Comparison of ENCODE assay signal across 10 cellular contexts in genomic region chr3:40741729-40742128, GRCh38.
DNase-seq lines count a peak whose midpoint lies in the region; ATAC-seq and TF ChIP-seq lines count a peak whose summit lies in the region.
"Had no signal": no experiment of that assay in that cellular context is flagged by ENCODE, and none has a peak within 500 bp of the region (broad histone marks: within the 10 kb centered on the region; RNA-seq: fewer than 3 reads in every experiment).

No MANE protein-coding gene starts in this region.

- no peak for TF ChIP-seq POLR2A in gastroesophageal sphincter (IDR thresholded peaks at IDR 0.05)

- H3K9me3 Mint-ChIP-seq in activated CD8-positive, alpha-beta T cell treated with anti-CD3 and anti-CD28 coated beads, Interleukin-2, amount 10 ng/mL, durations not matched to agents 7 days and 5 days (ENCODE audit: insufficient read depth) = no peaks in the 10 kb centered on the region

- DNase-seq in HT1080 (ENCODE audit: low read depth) = peak; percentile 50
- peak; percentile 0 for DNase-seq in NCI-H2227 treated with DMSO at 0.1 percent for 48 hours (lab: John Stamatoyannopoulos, UW)
- DNase-seq in psoas muscle = peak; percentile 25 to 50
- no peak for DNase-seq in activated gamma-delta T cell treated with Interleukin-2 at 50 U/mL for 16 hours
- no peak for DNase-seq in activated CD8-positive, alpha-beta T cell treated with anti-CD3 and anti-CD28 coated beads, Interleukin-2, amount 10 ng/mL, durations not matched to agents 7 days and 5 days
- DNase-seq: cortex of kidney had no signal

- CTCF ChIA-PET in activated CD8-positive, alpha-beta T cell treated with anti-CD3 and anti-CD28 coated beads, Interleukin-2, amount 10 ng/mL, durations not matched to agents 7 days and 5 days (lab: Charles Lee) = no interaction called here

- H3K4me1 Mint-ChIP-seq in activated CD8-positive, alpha-beta T cell treated with anti-CD3 and anti-CD28 coated beads, Interleukin-2, amount 10 ng/mL, durations not matched to agents 7 days and 5 days (ENCODE audit: low read depth) = no peaks in the 10 kb centered on the region

- intact Hi-C loops in psoas muscle (cut with DNase I) = no loop called here

- H3K27me3 Mint-ChIP-seq in activated CD8-positive, alpha-beta T cell treated with anti-CD3 and anti-CD28 coated beads, Interleukin-2, amount 10 ng/mL, durations not matched to agents 7 days and 5 days (ENCODE audit: low read depth) = peaks cover 3% of the 10 kb centered on the region

- 14% methylated on average over 1 of the region's 1 CpG; no CpG with 5 or more reads in 1 of the 2 donors for WGBS in gastroesophageal sphincter (ENCODE audit: low coverage in 1 of 2), 2 donors
- WGBS in psoas muscle, 3 donors = 5 to 36% (median 18%) methylated on average over 1 of the region's 1 CpG

- H3K9me3 ChIP-seq in gastroesophageal sphincter = no peaks in the 10 kb centered on the region
- no peaks in the 10 kb centered on the region for H3K9me3 ChIP-seq in psoas muscle

- no peak overlapping the region for H3K4me3 Mint-ChIP-seq in activated CD8-positive, alpha-beta T cell treated with anti-CD3 and anti-CD28 coated beads, Interleukin-2, amount 10 ng/mL, durations not matched to agents 7 days and 5 days

- H3K36me3 ChIP-seq in gastroesophageal sphincter (no peaks in the 10 kb centered on the region), psoas muscle (ENCODE audit: insufficient read depth in 1 of 2, low read depth in 1 of 2) (no peaks in the 10 kb centered on the region)

- no peak overlapping the region for H3K4me3 ChIP-seq in gastroesophageal sphincter
- no peak overlapping the region for H3K4me3 ChIP-seq in psoas muscle

- no peak overlapping the region for H3K27ac Mint-ChIP-seq in activated CD8-positive, alpha-beta T cell treated with anti-CD3 and anti-CD28 coated beads, Interleukin-2, amount 10 ng/mL, durations not matched to agents 7 days and 5 days

- H3K4me1 ChIP-seq in gastroesophageal sphincter (no peaks in the 10 kb centered on the region), psoas muscle (no peaks in the 10 kb centered on the region)

- peak; percentile 85 for ATAC-seq in gastroesophageal sphincter
- peak; percentile 47 to 80 (median 64) for ATAC-seq in psoas muscle
- ATAC-seq in HG02852 (IDR thresholded peaks at IDR 0.05; ENCODE audit: unreplicated experiment) = no peak
- no peak for ATAC-seq in HG02763 (IDR thresholded peaks at IDR 0.05; ENCODE audit: unreplicated experiment)
- no peak for ATAC-seq in activated CD8-positive, alpha-beta T cell treated with anti-CD3 and anti-CD28 coated beads, Interleukin-2, amount 10 ng/mL, durations not matched to agents 7 days and 5 days
- ATAC-seq: SK-N-SH treated with all-trans-retinoic acid at 6 μM for 48 hours had no signal

- H3K27ac ChIP-seq in gastroesophageal sphincter = no peak overlapping the region
- H3K27ac ChIP-seq in psoas muscle = no peak overlapping the region

- H3K27me3 ChIP-seq in gastroesophageal sphincter = no peaks in the 10 kb centered on the region
- H3K27me3 ChIP-seq in psoas muscle (ENCODE audit: insufficient read depth in 3 of 3, low read length in 2 of 3) = no peaks in the 10 kb centered on the region

- no peak for TF ChIP-seq CTCF in gastroesophageal sphincter (IDR thresholded peaks at IDR 0.05)
- no peak for TF ChIP-seq CTCF in psoas muscle (IDR thresholded peaks at IDR 0.05)

- H3K36me3 Mint-ChIP-seq in activated CD8-positive, alpha-beta T cell treated with anti-CD3 and anti-CD28 coated beads, Interleukin-2, amount 10 ng/mL, durations not matched to agents 7 days and 5 days (ENCODE audit: low read depth) = no peaks in the 10 kb centered on the region

- POLR2A ChIA-PET in activated CD8-positive, alpha-beta T cell treated with anti-CD3 and anti-CD28 coated beads, Interleukin-2, amount 10 ng/mL, durations not matched to agents 7 days and 5 days (lab: Charles Lee) = no interaction called here

- TF ChIP-seq EP300 in gastroesophageal sphincter (IDR thresholded peaks at IDR 0.05) = no peak

Comparison
In these comparisons a context has a peak if more than half of its experiments do, and no peak if none do; other contexts are left out.
1. DNase-seq: peak in HT1080 (single experiment), NCI-H2227 treated with DMSO at 0.1 percent for 48 hours (single experiment) and psoas muscle (2 of 2); none in activated gamma-delta T cell treated with Interleukin-2 at 50 U/mL for 16 hours (single experiment) and activated CD8-positive, alpha-beta T cell treated with anti-CD3 and anti-CD28 coated beads, Interleukin-2, amount 10 ng/mL, durations not matched to agents 7 days and 5 days (single experiment).
2. ATAC-seq: peak in gastroesophageal sphincter (single experiment) and psoas muscle (4 of 4); none in HG02852 (single experiment), HG02763 (single experiment) and activated CD8-positive, alpha-beta T cell treated with anti-CD3 and anti-CD28 coated beads, Interleukin-2, amount 10 ng/mL, durations not matched to agents 7 days and 5 days (single experiment).